ENCODE assay signal across 1 cellular context in genomic region chr19:5800361-5801270, GRCh38.
A peak's percentile ranks its signal among the peaks of the same experiment; 100 is the strongest.
TF ChIP-seq lines count a peak whose summit lies in the region.

No MANE protein-coding gene starts in this region.

TF ChIP-seq in HepG2, 621 proteins besides CTCF, POLR2A, EP300 and RAD21 (continued from another document and continues in another):
- no peak for TF ChIP-seq AKNA (CRISPR knock-in tag; IDR thresholded peaks at IDR 0.05; ENCODE audit: borderline replicate concordance)
- TF ChIP-seq ZSCAN25 (CRISPR knock-in tag; IDR thresholded peaks at IDR 0.05): peak; percentile 93
- TF ChIP-seq MBD4 (IDR thresholded peaks at IDR 0.05; ENCODE audit: borderline replicate concordance, low read length): no peak
- no peak for TF ChIP-seq ZNF431 (CRISPR knock-in tag; IDR thresholded peaks at IDR 0.05; ENCODE audit: borderline replicate concordance, low read depth)
- TF ChIP-seq ZNF264 (CRISPR knock-in tag; IDR thresholded peaks at IDR 0.05): peak; percentile 25; the same call in 1 of the 2 replicates
- no peak for TF ChIP-seq ZFP36L1 (CRISPR knock-in tag; IDR thresholded peaks at IDR 0.05)
- TF ChIP-seq ZBTB26 (CRISPR knock-in tag; IDR thresholded peaks at IDR 0.05; ENCODE audit: borderline replicate concordance): no peak; the same call in 1 of the 2 replicates
- no peak for TF ChIP-seq SRSF4 (IDR thresholded peaks at IDR 0.05; ENCODE audit: low read depth, low read length, poor library complexity, severe bottlenecking)
- no peak for TF ChIP-seq MAFF (IDR thresholded peaks at IDR 0.05; ENCODE audit: low read depth, low read length)
- TF ChIP-seq FOXK1 (CRISPR knock-in tag; IDR thresholded peaks at IDR 0.05; ENCODE audit: borderline replicate concordance, low read depth): no peak
- TF ChIP-seq GATAD1 (CRISPR knock-in tag; IDR thresholded peaks at IDR 0.05): no peak; the same call in 1 of the 2 replicates
- TF ChIP-seq ZNF740 (CRISPR knock-in tag; IDR thresholded peaks at IDR 0.05): no peak
- no peak for TF ChIP-seq ZFP36L2 (CRISPR knock-in tag; IDR thresholded peaks at IDR 0.05)
- TF ChIP-seq XBP1 (CRISPR knock-in tag; IDR thresholded peaks at IDR 0.05): no peak
- no peak for TF ChIP-seq BATF2 (CRISPR knock-in tag; IDR thresholded peaks at IDR 0.05)
- no peak for TF ChIP-seq ZNF761 (CRISPR knock-in tag; conservative IDR thresholded peaks at IDR 0.05)
- TF ChIP-seq ZNF607 (CRISPR knock-in tag; IDR thresholded peaks at IDR 0.05; ENCODE audit: borderline replicate concordance): no peak
- no peak for TF ChIP-seq ZNF205 (CRISPR knock-in tag; IDR thresholded peaks at IDR 0.05)
- no peak for TF ChIP-seq ZFP41 (CRISPR knock-in tag; IDR thresholded peaks at IDR 0.05; ENCODE audit: borderline replicate concordance)
- TF ChIP-seq SALL2 (CRISPR knock-in tag; IDR thresholded peaks at IDR 0.05): no peak
- no peak for TF ChIP-seq MLXIP (CRISPR knock-in tag; IDR thresholded peaks at IDR 0.05; ENCODE audit: borderline replicate concordance)
- TF ChIP-seq ATM (IDR thresholded peaks at IDR 0.05; ENCODE audit: borderline replicate concordance): no peak
- TF ChIP-seq ASH2L (IDR thresholded peaks at IDR 0.05; ENCODE audit: insufficient read length, low read depth, low read length): no peak
- TF ChIP-seq PRDM4 (CRISPR knock-in tag; IDR thresholded peaks at IDR 0.05; ENCODE audit: borderline replicate concordance): no peak
- TF ChIP-seq RARA (CRISPR knock-in tag; IDR thresholded peaks at IDR 0.05): peak; percentile 89
- TF ChIP-seq ZNF496 (CRISPR knock-in tag; IDR thresholded peaks at IDR 0.05; ENCODE audit: insufficient replicate concordance): no peak
- no peak for TF ChIP-seq ATF1 (CRISPR knock-in tag; IDR thresholded peaks at IDR 0.05)
- TF ChIP-seq MED1 (CRISPR knock-in tag; IDR thresholded peaks at IDR 0.05): peak; percentile 46; the same call in 1 of the 2 replicates
- peak; percentile 59; the same call in 1 of the 2 replicates for TF ChIP-seq CEBPB (IDR thresholded peaks at IDR 0.05; ENCODE audit: borderline replicate concordance, low read depth, low read length)
- TF ChIP-seq RNF2 (conservative IDR thresholded peaks at IDR 0.05; ENCODE audit: low read depth): no peak
- TF ChIP-seq NR2F2 (IDR thresholded peaks at IDR 0.05; ENCODE audit: borderline replicate concordance, low read depth): peak; percentile 76
- no peak for TF ChIP-seq GTF3A (CRISPR knock-in tag; conservative IDR thresholded peaks at IDR 0.05)
- TF ChIP-seq ZNF362 (CRISPR knock-in tag; IDR thresholded peaks at IDR 0.05; ENCODE audit: borderline replicate concordance): no peak
- 0 out of 2 replicates have a peak, but pooled peaks have one; percentile 2 for TF ChIP-seq MEIS1 (CRISPR knock-in tag; IDR thresholded peaks at IDR 0.05; ENCODE audit: borderline replicate concordance)
- no peak for TF ChIP-seq ELF3 (CRISPR knock-in tag; IDR thresholded peaks at IDR 0.05)
- peak; percentile 58 for TF ChIP-seq SKI (IDR thresholded peaks at IDR 0.05; ENCODE audit: partially characterized antibody)
- TF ChIP-seq ZNF460 (CRISPR knock-in tag; IDR thresholded peaks at IDR 0.05; ENCODE audit: borderline replicate concordance): peak; percentile 60; the same call in 1 of the 2 replicates
- no peak for TF ChIP-seq ZNF281 (CRISPR knock-in tag; IDR thresholded peaks at IDR 0.05; ENCODE audit: borderline replicate concordance)
- TF ChIP-seq ZNF292 (CRISPR knock-in tag; IDR thresholded peaks at IDR 0.05; ENCODE audit: borderline replicate concordance, low read depth): peak; percentile 80; the same call in 1 of the 2 replicates
- TF ChIP-seq MAFK (conservative IDR thresholded peaks at IDR 0.05 in 1 of 2, IDR thresholded peaks at IDR 0.05 in 1 of 2; ENCODE audit: low read length in 2 of 2): no peak
- TF ChIP-seq HOXA3 (CRISPR knock-in tag; IDR thresholded peaks at IDR 0.05): peak; percentile 48
- TF ChIP-seq ZNF629 (CRISPR knock-in tag; conservative IDR thresholded peaks at IDR 0.05): 0 out of 2 replicates have a peak, but pooled peaks have one; percentile 52
- no peak for TF ChIP-seq NCOA5 (CRISPR knock-in tag; IDR thresholded peaks at IDR 0.05)
- no peak for TF ChIP-seq RARG (CRISPR knock-in tag; IDR thresholded peaks at IDR 0.05; ENCODE audit: low read depth)
- no peak for TF ChIP-seq SPEN (CRISPR knock-in tag; IDR thresholded peaks at IDR 0.05; ENCODE audit: low read depth)
- no peak for TF ChIP-seq ZNF280B (CRISPR knock-in tag; IDR thresholded peaks at IDR 0.05; ENCODE audit: borderline replicate concordance)
- TF ChIP-seq ZC3H13 (CRISPR knock-in tag; IDR thresholded peaks at IDR 0.05): no peak
